ENCODE assay signal across 9 cellular contexts in genomic region chr9:127741831-127742434, GRCh38. TPM values are rescaled to one million over a fixed set of nuclear protein-coding genes. Genes with fewer than 3 reads are reported as not detected.
A peak's percentile ranks its signal among the peaks of the same experiment; 100 is the strongest.
DNase-seq lines count a peak whose midpoint lies in the region; ATAC-seq and TF ChIP-seq lines count a peak whose summit lies in the region.
"Had no signal": no experiment of that assay in that cellular context is flagged by ENCODE, and none has a peak within 500 bp of the region (broad histone marks: within the 10 kb centered on the region; RNA-seq: fewer than 3 reads in every experiment).

No MANE protein-coding gene starts in this region.

- no peaks in the 10 kb centered on the region for H3K27me3 ChIP-seq in WERI-Rb-1 (ENCODE audit: insufficient read depth, low read depth, severe bottlenecking)
- H3K27me3 ChIP-seq in heart right ventricle = no peaks in the 10 kb centered on the region
- no peaks in the 10 kb centered on the region for H3K27me3 ChIP-seq in SJCRH30

- 41 to 64% methylated on average over 38 of the region's 38 CpGs for WGBS in heart right ventricle, 2 donors

- DNase-seq in COLO829 (ENCODE audit: low spot score) (peak; percentile 83), WERI-Rb-1 (peak; percentile 55), heart right ventricle (peak; percentile 76 to 80), non-pigmented ciliary epithelial cell (ENCODE audit: low read depth) (peak; percentile 11), GOT3 (lab: John Stamatoyannopoulos, UW) (no peak), SJCRH30 (no peak)
- DNase-seq: GDM1 had no signal

- peaks cover 2 to 45% (median 21%) of the 10 kb centered on the region in 9 donors for H3K4me1 ChIP-seq in heart right ventricle
- 0 out of 2 replicates have a peak, but pooled peaks cover 3% of the 10 kb centered on the region for H3K4me1 ChIP-seq in SJCRH30

- H3K9me3 ChIP-seq in WERI-Rb-1 (ENCODE audit: severe bottlenecking) (peaks cover 6% of the 10 kb centered on the region), heart right ventricle (no peaks in the 10 kb centered on the region), SJCRH30 (replicated peaks) (no peaks in the 10 kb centered on the region)

- H3K27ac ChIP-seq in WERI-Rb-1 (no peak overlapping the region; the same call in none of the 2 replicates), heart right ventricle (peak overlapping the region in 7 of 10 donors; percentile 4 to 65 (median 30)), SJCRH30 (no peak overlapping the region)

- peak; percentile 16 to 92 (median 74) for ATAC-seq in heart right ventricle
- ATAC-seq in GM18502 (IDR thresholded peaks at IDR 0.05; ENCODE audit: poor library complexity, unreplicated experiment) = no peak
- ATAC-seq in GM19463 (IDR thresholded peaks at IDR 0.05; ENCODE audit: unreplicated experiment) = no peak

- intact Hi-C loops in heart right ventricle (cut with DNase I) = loop anchor here in 2 of 10 donors (5.0 kb wide), 2 partner anchors 40 to 130 kb away; no protein-coding TSS in a partner anchor

- TF ChIP-seq CTCF in WERI-Rb-1 (IDR thresholded peaks at IDR 0.05; ENCODE audit: low read depth, low read length) (no peak), heart right ventricle (IDR thresholded peaks at IDR 0.05) (no peak)

- no peak overlapping the region for H3K4me3 ChIP-seq in WERI-Rb-1 (ENCODE audit: low read depth, low read length)
- peak overlapping the region in 9 of 10 donors; percentile 18 to 51 (median 41) for H3K4me3 ChIP-seq in heart right ventricle
- no peak overlapping the region for H3K4me3 ChIP-seq in SJCRH30

- H3K36me3 ChIP-seq in WERI-Rb-1 (peaks cover 10% of the 10 kb centered on the region), heart right ventricle (peaks cover 0 to 93% (median 4%) of the 10 kb centered on the region in 9 donors), SJCRH30 (no peaks in the 10 kb centered on the region)

RNA-seq across cellular contexts. Expression of gene TOR2A, which starts 6.8 kb away (rescaled TPM):
- total RNA-seq in heart right ventricle = 1 to 10 TPM; 1.5 to 6.3 (median 2.2) TPM
- 1 to 10 TPM; 6.9 to 7.6 TPM for polyA plus RNA-seq in heart right ventricle
- total RNA-seq in SJCRH30 (2014; rRNA removed; shearing (Covaris generic)) = 3.9 and 5.8 TPM in 2 replicates

RNA-seq across cellular contexts. Expression of gene TTC16, which starts 26.1 kb away (rescaled TPM):
- under 1 TPM in 9 of 10 donors, not detected in 1; 0.04 to 0.61 (median 0.32) TPM for total RNA-seq in heart right ventricle
- polyA plus RNA-seq in heart right ventricle = 1 to 10 TPM in 1 of 2 donors, under 1 TPM in 1; 0.04 to 1.4 TPM
- not detected in 2 replicates for total RNA-seq in SJCRH30 (2014; rRNA removed; shearing (Covaris generic))

RNA-seq across cellular contexts. Expression of gene PTRH1, which starts 26.5 kb away (rescaled TPM):
- total RNA-seq in heart right ventricle = 10 to 100 TPM in 8 of 10 donors, 1 to 10 TPM in 2; 8.1 to 14.1 (median 11.5) TPM
- polyA plus RNA-seq in heart right ventricle = 10 to 100 TPM; 10.8 to 47.0 TPM
- total RNA-seq in SJCRH30 (2014; rRNA removed; shearing (Covaris generic)) = 4.3 and 7.0 TPM in 2 replicates

RNA-seq across cellular contexts. Expression of gene CFAP157, which starts 35.1 kb away (rescaled TPM):
- under 1 TPM in 2 of 10 donors, not detected in 8; 0.10 to 0.13 TPM for total RNA-seq in heart right ventricle
- polyA plus RNA-seq in heart right ventricle = under 1 TPM; 0.15 to 0.19 TPM
- not detected in 2 replicates for total RNA-seq in SJCRH30 (2014; rRNA removed; shearing (Covaris generic))

RNA-seq across cellular contexts. Expression of gene SH2D3C, which starts 36.5 kb away (rescaled TPM):
- 10 to 100 TPM; 10.9 to 26.0 (median 17.7) TPM for total RNA-seq in heart right ventricle
- polyA plus RNA-seq in heart right ventricle = 10 to 100 TPM; 30.1 to 36.7 TPM
- total RNA-seq in SJCRH30 (2014; rRNA removed; shearing (Covaris generic)) = 0.99 and 1.4 TPM in 2 replicates

Comparison
In these comparisons a context has a peak if more than half of its experiments do, and no peak if none do; other contexts are left out.
1. DNase-seq: peak in COLO829 (single experiment), WERI-Rb-1 (single experiment), heart right ventricle (2 of 2) and non-pigmented ciliary epithelial cell (single experiment); none in GOT3 (single experiment) and SJCRH30 (0 of 2).
2. H3K27ac ChIP-seq: peak in heart right ventricle (7 of 10); none in WERI-Rb-1 (single experiment) and SJCRH30 (single experiment).
3. H3K4me3 ChIP-seq: peak in heart right ventricle (9 of 10); none in WERI-Rb-1 (single experiment) and SJCRH30 (single experiment).
4. ATAC-seq: peak in heart right ventricle (8 of 8); none in GM18502 (single experiment) and GM19463 (single experiment).